ENCODE assay signal across 1 cellular context in genomic region chr5:74974451-74975089, GRCh38.
TF ChIP-seq lines count a peak whose summit lies in the region.

No MANE protein-coding gene starts in this region.

TF ChIP-seq in GM12878, 131 proteins besides CTCF, POLR2A, EP300 and RAD21 (continued from another document):
- TF ChIP-seq NRF1 (conservative IDR thresholded peaks at IDR 0.05; ENCODE audit: low read depth, low read length) = no peak
- TF ChIP-seq SPI1 (IDR thresholded peaks at IDR 0.05; ENCODE audit: borderline replicate concordance, insufficient read depth, low read depth, low read length) = no peak
- TF ChIP-seq ZNF592 (IDR thresholded peaks at IDR 0.05) = no peak
- no peak for TF ChIP-seq POU2F2 (IDR thresholded peaks at IDR 0.05; ENCODE audit: borderline replicate concordance, low read depth, low read length)
- no peak for TF ChIP-seq NFXL1 (IDR thresholded peaks at IDR 0.05; ENCODE audit: borderline replicate concordance)
- no peak for TF ChIP-seq MLLT1 (IDR thresholded peaks at IDR 0.05)
- no peak for TF ChIP-seq ZBTB40 (IDR thresholded peaks at IDR 0.05; ENCODE audit: borderline replicate concordance)
- TF ChIP-seq BCLAF1 (IDR thresholded peaks at IDR 0.05) = no peak
- no peak for TF ChIP-seq YBX1 (IDR thresholded peaks at IDR 0.05)
